In the genomic region with DNA sequence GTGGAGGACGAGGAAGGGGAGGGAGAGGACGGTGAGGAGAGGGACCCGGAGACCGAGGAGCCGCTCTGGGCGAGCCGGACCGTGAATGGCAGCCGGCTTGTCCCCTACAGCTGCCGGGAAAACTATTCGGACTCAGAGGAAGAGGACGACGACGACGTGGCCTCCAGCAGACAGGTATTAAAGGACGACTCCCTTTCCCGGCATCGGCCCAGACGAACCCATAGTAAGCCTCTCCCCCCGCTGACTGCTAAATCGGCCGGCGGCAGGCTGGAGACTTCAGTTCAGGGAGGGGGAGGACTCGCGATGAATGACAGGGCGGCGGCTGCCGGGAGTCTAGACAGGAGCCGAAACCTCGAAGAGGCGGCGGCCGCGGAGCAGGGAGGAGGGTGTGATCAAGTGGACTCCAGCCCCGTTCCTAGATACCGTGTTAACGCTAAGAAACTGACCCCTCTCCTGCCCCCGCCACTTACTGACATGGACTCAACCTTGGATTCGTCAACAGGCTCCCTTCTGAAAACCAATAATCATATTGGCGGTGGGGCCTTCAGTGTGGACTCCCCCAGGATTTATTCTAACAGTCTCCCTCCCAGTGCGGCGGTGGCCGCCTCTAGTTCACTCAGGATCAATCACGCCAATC, we compare ENCODE assay signal across 8 cellular contexts.
DNase-seq lines count a peak whose midpoint lies in the region; ATAC-seq and TF ChIP-seq lines count a peak whose summit lies in the region.

No MANE protein-coding gene starts in this region.

- H3K9me3 ChIP-seq in mucosa of rectum (ENCODE audit: control insufficient read depth in 2 of 2, low read length in 2 of 2), result no peaks in the 10 kb centered on the region

- peaks cover under 1 to 5% of the 10 kb centered on the region in 2 donors for H3K36me3 ChIP-seq in mucosa of rectum (ENCODE audit: control insufficient read depth in 2 of 2, insufficient read depth in 2 of 2, low read length in 2 of 2)

- peaks cover 17 to 23% of the 10 kb centered on the region in 2 donors for H3K4me1 ChIP-seq in mucosa of rectum (ENCODE audit: control insufficient read depth in 2 of 2, insufficient read depth in 2 of 2, low read length in 2 of 2)

- ATAC-seq in GM18508 (IDR thresholded peaks at IDR 0.05; ENCODE audit: insufficient read depth, unreplicated experiment) (peak; percentile 31), HG03025 (IDR thresholded peaks at IDR 0.05; ENCODE audit: low FRiP score, unreplicated experiment) (peak; percentile 60)

- H3K9ac ChIP-seq in mucosa of rectum (ENCODE audit: low read depth in 1 of 2, low read length in 2 of 2), result peak overlapping the region; percentile 89 to 95

- no peak for TF ChIP-seq CTCF in epithelial cell of esophagus (IDR thresholded peaks at IDR 0.05; ENCODE audit: insufficient read depth, low read depth, low read length, missing control alignments)

- peak overlapping the region; percentile 89 for H3K4me3 ChIP-seq in epithelial cell of esophagus (ENCODE audit: low read length)
- H3K4me3 ChIP-seq in mucosa of rectum (ENCODE audit: low read length in 2 of 2), result peak overlapping the region; percentile 93 to 94

- no peaks in the 10 kb centered on the region for H3K27me3 ChIP-seq in mucosa of rectum (ENCODE audit: control insufficient read depth in 2 of 2, insufficient read depth in 2 of 2, low read length in 2 of 2)

- DNase-seq in 8988T, result peak; percentile 45
- DNase-seq in NCI-H526 treated with DMSO at 0.1 percent for 48 hours (lab: John Stamatoyannopoulos, UW), result peak; percentile 52
- peak; percentile 35 for DNase-seq in activated CD8-positive, alpha-beta memory T cell treated with anti-CD3 and anti-CD28 coated beads, Interleukin-2, amount 50 U/mL, for 1 hour (ENCODE audit: extremely low read depth)
- DNase-seq in epithelial cell of esophagus (ENCODE audit: low read depth), result peak; percentile 88
- peak; percentile 25 to 36 for DNase-seq in stimulated activated CD8-positive, alpha-beta memory T cell treated with anti-CD3 and anti-CD28 coated beads, Interleukin-7, amount 100 ng/mL, for 1 hour (ENCODE audit: low read depth in 2 of 2)

- H3K27ac ChIP-seq in mucosa of rectum (ENCODE audit: low read depth in 2 of 2, low read length in 2 of 2), result peak overlapping the region; percentile 94 to 96

Comparison
In these comparisons a context has a peak if more than half of its experiments do, and no peak if none do; other contexts are left out.
1. Peak in every context shown above with its lines: DNase-seq, ATAC-seq, H3K4me3 ChIP-seq and H3K27ac ChIP-seq.
2. DNase-seq: peak in every context shown above with its lines; median percentile 88 in epithelial cell of esophagus; 52 in NCI-H526 treated with DMSO at 0.1 percent for 48 hours; 45 in 8988T; 35 in activated CD8-positive, alpha-beta memory T cell treated with anti-CD3 and anti-CD28 coated beads, Interleukin-2, amount 50 U/mL, for 1 hour; 30 in stimulated activated CD8-positive, alpha-beta memory T cell treated with anti-CD3 and anti-CD28 coated beads, Interleukin-7, amount 100 ng/mL, for 1 hour.